12 cellular contexts compared by ENCODE assay signal in genomic region chr7:945556-946255, GRCh38. TPM values are rescaled to one million over a fixed set of nuclear protein-coding genes. Genes with fewer than 3 reads are reported as not detected.
DNase-seq lines count a peak whose midpoint lies in the region; ATAC-seq, FAIRE-seq and TF ChIP-seq lines count a peak whose summit lies in the region.
"Had no signal": no experiment of that assay in that cellular context is flagged by ENCODE, and none has a peak within 500 bp of the region (broad histone marks: within the 10 kb centered on the region; RNA-seq: fewer than 3 reads in every experiment).

No MANE protein-coding gene starts in this region.

- H3K36me3 Mint-ChIP-seq in GM23338 (ENCODE audit: low read depth), result no peaks in the 10 kb centered on the region; the same call in 2 of the 3 replicates
- peaks cover 14% of the 10 kb centered on the region for H3K36me3 Mint-ChIP-seq in activated T-helper 2 cell treated with anti-CD3 and anti-CD28 coated beads, Interferon-gamma antibody, Interleukin-2, Interleukin-4, amounts not matched to agents 10 μg/mL and 5 μg/mL and 100 μg/mL, durations not matched to agents 14 hours and 24 hours and 36 hours (ENCODE audit: low read depth)
- H3K36me3 Mint-ChIP-seq: CD8-positive, alpha-beta T cell had no signal

- no peaks in the 10 kb centered on the region for H3K9me2 ChIP-seq in GM23338 (ENCODE audit: insufficient read depth)
- no peaks in the 10 kb centered on the region for H3K9me2 ChIP-seq in Karpas-422 (replicated peaks; ENCODE audit: insufficient read depth, low read length)

- intact Hi-C loops in activated T-helper 2 cell treated with anti-CD3 and anti-CD28 coated beads, Interferon-gamma antibody, Interleukin-2, Interleukin-4, amounts not matched to agents 10 μg/mL and 5 μg/mL and 100 μg/mL, durations not matched to agents 14 hours and 24 hours and 36 hours (cut with micrococcal nuclease), result no loop called here

- no peaks in the 10 kb centered on the region for H3K9me3 ChIP-seq in keratinocyte (ENCODE audit: control insufficient read depth, low read depth, low read length)
- no peaks in the 10 kb centered on the region for H3K9me3 ChIP-seq in small intestine (ENCODE audit: control insufficient read depth, low read depth)
- H3K9me3 ChIP-seq in Karpas-422 (ENCODE audit: low read length), result no peaks in the 10 kb centered on the region; the same call in 1 of the 2 replicates

- no peak overlapping the region for H3K4me3 ChIP-seq in GM23338
- peak overlapping the region; percentile 6 to 27 (median 17) for H3K4me3 ChIP-seq in keratinocyte (ENCODE audit: control insufficient read depth in 2 of 3, extremely low read depth in 1 of 3, insufficient read depth in 2 of 3, low read depth in 1 of 3, low read length in 3 of 3)
- peak overlapping the region in 1 of 2 donors; percentile 45 for H3K4me3 ChIP-seq in small intestine (ENCODE audit: low read depth in 1 of 2, low read length in 2 of 2)
- no peak overlapping the region for H3K4me3 ChIP-seq in Karpas-422 (ENCODE audit: low read length)
- H3K4me3 ChIP-seq: coronary artery had no signal

- TF ChIP-seq CTCF in GM23338 (conservative IDR thresholded peaks at IDR 0.05; ENCODE audit: low read depth in 2 of 2) (no peak), keratinocyte (optimal IDR thresholded peaks at IDR 0.05 in 1 of 3, IDR thresholded peaks at IDR 0.05 in 1 of 3, conservative IDR thresholded peaks at IDR 0.05 in 1 of 3; ENCODE audit: extremely low read depth in 1 of 3, insufficient read depth in 2 of 3, low read length in 3 of 3) (no peak)

- H3K4me2 ChIP-seq in GM23338 (no peak overlapping the region), keratinocyte (ENCODE audit: control insufficient read depth, extremely low read depth, insufficient read depth, low read depth, low read length) (peak overlapping the region; percentile 79), Karpas-422 (ENCODE audit: low read depth, low read length, poor library complexity, severe bottlenecking) (no peak overlapping the region)

- DNase-seq in GM23338 (ENCODE audit: low spot score) (peak; percentile 79), keratinocyte (ENCODE audit: low read depth, low spot score) (peak; percentile 86), small intestine (peak; percentile 99), Karpas-422 (no peak)
- DNase-seq in activated T-helper 2 cell treated with anti-CD3 and anti-CD28 coated beads, Interferon-gamma antibody, Interleukin-2, Interleukin-4, amounts not matched to agents 10 μg/mL and 5 μg/mL and 100 μg/mL, durations not matched to agents 14 hours and 24 hours and 36 hours (ENCODE audit: low spot score), result no peak
- DNase-seq: occipital lobe had no signal

- H3K27me3 Mint-ChIP-seq in GM23338 (ENCODE audit: insufficient read depth, low read depth, poor library complexity), result peaks cover 6% of the 10 kb centered on the region
- H3K27me3 Mint-ChIP-seq in activated T-helper 2 cell treated with anti-CD3 and anti-CD28 coated beads, Interferon-gamma antibody, Interleukin-2, Interleukin-4, amounts not matched to agents 10 μg/mL and 5 μg/mL and 100 μg/mL, durations not matched to agents 14 hours and 24 hours and 36 hours (ENCODE audit: low read depth), result peaks cover 2% of the 10 kb centered on the region

- no peak overlapping the region for H3K4me3 Mint-ChIP-seq in GM23338
- no peak overlapping the region for H3K4me3 Mint-ChIP-seq in activated T-helper 2 cell treated with anti-CD3 and anti-CD28 coated beads, Interferon-gamma antibody, Interleukin-2, Interleukin-4, amounts not matched to agents 10 μg/mL and 5 μg/mL and 100 μg/mL, durations not matched to agents 14 hours and 24 hours and 36 hours (ENCODE audit: low read depth)
- H3K4me3 Mint-ChIP-seq: CD8-positive, alpha-beta T cell had no signal

- H3K9me1 ChIP-seq in keratinocyte (ENCODE audit: control insufficient read depth, extremely low read depth, insufficient read depth, low read length), result no peaks in the 10 kb centered on the region

- H3K36me3 ChIP-seq in GM23338 (ENCODE audit: insufficient read depth) (no peaks in the 10 kb centered on the region), keratinocyte (ENCODE audit: control insufficient read depth in 2 of 2, extremely low read depth in 1 of 2, insufficient read depth in 2 of 2, low read length in 2 of 2) (no peaks in the 10 kb centered on the region), small intestine (ENCODE audit: control insufficient read depth in 2 of 2, insufficient read depth in 2 of 2, low read length in 2 of 2) (peaks cover 0 to 2% of the 10 kb centered on the region in 2 donors), Karpas-422 (ENCODE audit: insufficient read depth, low read length) (no peaks in the 10 kb centered on the region)

- H3K79me2 ChIP-seq in GM23338 (replicated peaks; ENCODE audit: insufficient read depth), result no peaks in the 10 kb centered on the region
- H3K79me2 ChIP-seq in keratinocyte (ENCODE audit: control insufficient read depth, insufficient read depth, low read length), result no peaks in the 10 kb centered on the region
- H3K79me2 ChIP-seq in Karpas-422 (ENCODE audit: low read length), result no peaks in the 10 kb centered on the region

- 22 to 57% (median 28%) methylated on average over 20 to 30 of the region's 30 CpGs for WGBS in small intestine, 3 donors

- no peaks in the 10 kb centered on the region for H3F3A ChIP-seq in GM23338 (replicated peaks; ENCODE audit: low read depth)

- H3K4me1 Mint-ChIP-seq in GM23338, result peaks cover 13% of the 10 kb centered on the region
- peaks cover 14% of the 10 kb centered on the region for H3K4me1 Mint-ChIP-seq in activated T-helper 2 cell treated with anti-CD3 and anti-CD28 coated beads, Interferon-gamma antibody, Interleukin-2, Interleukin-4, amounts not matched to agents 10 μg/mL and 5 μg/mL and 100 μg/mL, durations not matched to agents 14 hours and 24 hours and 36 hours (ENCODE audit: low read depth)

- H4K20me1 ChIP-seq in GM23338 (replicated peaks; ENCODE audit: insufficient read depth) (no peaks in the 10 kb centered on the region), keratinocyte (ENCODE audit: control insufficient read depth, extremely low read depth, insufficient read depth, low read length) (no peaks in the 10 kb centered on the region), Karpas-422 (ENCODE audit: insufficient read depth, low read depth, low read length) (no peaks in the 10 kb centered on the region)

- no peak overlapping the region; the same call in 1 of the 2 replicates for H3K27ac Mint-ChIP-seq in GM23338
- H3K27ac Mint-ChIP-seq in activated T-helper 2 cell treated with anti-CD3 and anti-CD28 coated beads, Interferon-gamma antibody, Interleukin-2, Interleukin-4, amounts not matched to agents 10 μg/mL and 5 μg/mL and 100 μg/mL, durations not matched to agents 14 hours and 24 hours and 36 hours, result no peak overlapping the region
- H3K27ac Mint-ChIP-seq: CD8-positive, alpha-beta T cell had no signal

- H3K27me3 ChIP-seq in GM23338 (ENCODE audit: insufficient read depth) (peaks cover 8% of the 10 kb centered on the region; the same call in 1 of the 2 replicates), keratinocyte (ENCODE audit: control insufficient read depth, extremely low read depth, insufficient read depth, low read length) (no peaks in the 10 kb centered on the region), small intestine (ENCODE audit: control insufficient read depth in 2 of 2, insufficient read depth in 2 of 2, low read length in 2 of 2) (no peaks in the 10 kb centered on the region), Karpas-422 (ENCODE audit: low read length) (peaks cover 1% of the 10 kb centered on the region; the same call in 1 of the 2 replicates)

- FAIRE-seq in keratinocyte (lab: Jason Lieb, UNC) (peak; percentile 91), small intestine (lab: Jason Lieb, UNC) (no peak)
- FAIRE-seq: GM12892 had no signal

- H3K9me3 Mint-ChIP-seq in GM23338, result peaks cover 2% of the 10 kb centered on the region; the same call in 2 of the 3 replicates
- peaks cover 13% of the 10 kb centered on the region for H3K9me3 Mint-ChIP-seq in activated T-helper 2 cell treated with anti-CD3 and anti-CD28 coated beads, Interferon-gamma antibody, Interleukin-2, Interleukin-4, amounts not matched to agents 10 μg/mL and 5 μg/mL and 100 μg/mL, durations not matched to agents 14 hours and 24 hours and 36 hours
- H3K9me3 Mint-ChIP-seq: CD8-positive, alpha-beta T cell had no signal

- H3K4me1 ChIP-seq in GM23338 (ENCODE audit: insufficient read depth) (no peaks in the 10 kb centered on the region; the same call in 1 of the 2 replicates), keratinocyte (ENCODE audit: control insufficient read depth, extremely low read depth, insufficient read depth, low read length) (peaks cover 16% of the 10 kb centered on the region), small intestine (ENCODE audit: control insufficient read depth in 2 of 2, insufficient read depth in 1 of 2, low read depth in 1 of 2, low read length in 1 of 2) (peaks cover 0 to 2% of the 10 kb centered on the region in 2 donors), Karpas-422 (ENCODE audit: low read length) (0 out of 2 replicates have a peak, but pooled peaks cover 5% of the 10 kb centered on the region)

- ATAC-seq in GM23338, result peak; percentile 92
- ATAC-seq in activated CD4-positive, CD25-positive, alpha-beta regulatory T cell treated with anti-CD3 and anti-CD28 coated beads, Interleukin-2, amount 50 U/mL, for 24 hours, result no peak
- no peak for ATAC-seq in GM18520 (IDR thresholded peaks at IDR 0.05; ENCODE audit: unreplicated experiment)
- ATAC-seq: CD8-positive, alpha-beta T cell had no signal

- H3K9ac ChIP-seq in keratinocyte (ENCODE audit: control insufficient read depth, extremely low read depth, insufficient read depth, low read length) (peak overlapping the region; percentile 60), Karpas-422 (ENCODE audit: low read length) (no peak overlapping the region)

- dilution Hi-C loops in keratinocyte (cut with MboI; ENCODE audit: extremely low pct_ligation_motif_present, low sequenced_read_pairs), result no loop called here

- H2AFZ ChIP-seq in GM23338 (peak overlapping the region; percentile 84), keratinocyte (ENCODE audit: control insufficient read depth, low read length) (peak overlapping the region; percentile 87), Karpas-422 (ENCODE audit: low read length) (no peak overlapping the region)

- H3K27ac ChIP-seq in GM23338 (ENCODE audit: low read depth), result 0 out of 2 replicates have a peak overlapping the region, but pooled peaks have one; percentile 14
- peak overlapping the region; percentile 64 for H3K27ac ChIP-seq in angular gyrus (ENCODE audit: low read depth, low read length)
- H3K27ac ChIP-seq in keratinocyte (ENCODE audit: control insufficient read depth, insufficient read depth, low read length), result peak overlapping the region; percentile 67
- H3K27ac ChIP-seq in small intestine (ENCODE audit: low read depth in 1 of 2, low read length in 1 of 2), result peak overlapping the region; percentile 93 to 99
- no peak overlapping the region for H3K27ac ChIP-seq in Karpas-422 (ENCODE audit: low read length)
- H3K27ac ChIP-seq: coronary artery had no signal

RNA-seq across cellular contexts. Expression of gene ADAP1, which starts 8.8 kb away (rescaled TPM):
- 4.3 and 9.6 TPM in 2 replicates for total RNA-seq in GM23338 (2014; rRNA removed; shearing (Covaris generic))
- polyA plus RNA-seq in GM23338 (2016; fragmentation: Nextera tagmentation; extraction: Ambion mirVana) (1.9 and 2.2 TPM in 2 replicates), keratinocyte (4.3 to 6.2 TPM (median 5.5 TPM) in 3 replicates), small intestine (100 to 1,000 TPM in 2 of 3 donors, 10 to 100 TPM in 1; 69.2 to 113 (median 102) TPM)
- polyA plus RNA-seq in keratinocyte (2011; ENCODE audit: low read depth), result 6.9 TPM
- polyA plus RNA-seq in keratinocyte (2011; cell fraction: cytosol; rRNA removed), result 4.6 and 8.9 TPM in 2 replicates
- 6.3 and 7.8 TPM in 2 replicates for polyA plus RNA-seq in keratinocyte (2011; cell fraction: nucleus; rRNA removed)
- 4.8 and 11.4 TPM in 2 replicates for polyA plus RNA-seq in keratinocyte (2012; ENCODE audit: low replicate concordance)
- 6.1 to 10.8 TPM (median 6.8 TPM) in 3 replicates for polyA minus RNA-seq in keratinocyte
- 9.8 TPM for polyA minus RNA-seq in keratinocyte (2011; cell fraction: cytosol; rRNA and poly(A)+ RNA removed)
- 3.2 and 5.8 TPM in 2 replicates for polyA minus RNA-seq in keratinocyte (2011; cell fraction: nucleus; rRNA and poly(A)+ RNA removed)
- total RNA-seq in Karpas-422 (2014; rRNA removed; shearing (Covaris generic); ENCODE audit: low replicate concordance), result not detected in 2 replicates
- total RNA-seq in activated T-helper 2 cell treated with anti-CD3 and anti-CD28 coated beads, Interferon-gamma antibody, Interleukin-2, Interleukin-4, amounts not matched to agents 10 μg/mL and 5 μg/mL and 100 μg/mL, durations not matched to agents 14 hours and 24 hours and 36 hours, result 62.8 and 65.2 TPM in 2 replicates

RNA-seq across cellular contexts. Expression of gene COX19, which starts 29.6 kb away (rescaled TPM):
- total RNA-seq in GM23338 (2014; rRNA removed; shearing (Covaris generic)), result 6.2 and 11.7 TPM in 2 replicates
- polyA plus RNA-seq in GM23338 (2016; fragmentation: Nextera tagmentation; extraction: Ambion mirVana), result 12.6 and 13.9 TPM in 2 replicates
- polyA plus RNA-seq in keratinocyte, result 4.7 to 6.3 TPM (median 6.2 TPM) in 3 replicates
- polyA plus RNA-seq in keratinocyte (2011; ENCODE audit: low read depth), result 4.8 TPM
- 3.5 TPM in 2 replicates for polyA plus RNA-seq in keratinocyte (2011; cell fraction: cytosol; rRNA removed)
- polyA plus RNA-seq in keratinocyte (2011; cell fraction: nucleus; rRNA removed), result 11.7 and 13.8 TPM in 2 replicates
- polyA plus RNA-seq in keratinocyte (2012; ENCODE audit: low replicate concordance), result 5.4 and 6.2 TPM in 2 replicates
- polyA minus RNA-seq in keratinocyte, result 4.0 to 5.1 TPM (median 4.3 TPM) in 3 replicates
- polyA minus RNA-seq in keratinocyte (2011; cell fraction: cytosol; rRNA and poly(A)+ RNA removed), result 0.58 TPM
- polyA minus RNA-seq in keratinocyte (2011; cell fraction: nucleus; rRNA and poly(A)+ RNA removed), result 3.2 and 5.5 TPM in 2 replicates
- 10 to 100 TPM in 1 of 3 donors, 1 to 10 TPM in 2; 8.9 to 10.6 (median 8.9) TPM for polyA plus RNA-seq in small intestine
- total RNA-seq in Karpas-422 (2014; rRNA removed; shearing (Covaris generic); ENCODE audit: low replicate concordance), result 14.5 and 20.5 TPM in 2 replicates
- total RNA-seq in activated T-helper 2 cell treated with anti-CD3 and anti-CD28 coated beads, Interferon-gamma antibody, Interleukin-2, Interleukin-4, amounts not matched to agents 10 μg/mL and 5 μg/mL and 100 μg/mL, durations not matched to agents 14 hours and 24 hours and 36 hours, result 15.0 and 17.2 TPM in 2 replicates

RNA-seq across cellular contexts. Expression of gene CYP2W1, which starts 37.3 kb away (rescaled TPM):
- not detected in 2 replicates for total RNA-seq in GM23338 (2014; rRNA removed; shearing (Covaris generic))
- polyA plus RNA-seq in GM23338 (2016; fragmentation: Nextera tagmentation; extraction: Ambion mirVana) (not detected in 2 replicates), keratinocyte (0.05 to 0.58 TPM (median 0.09 TPM) in 3 replicates), small intestine (1 to 10 TPM in 1 of 3 donors, under 1 TPM in 2; 0.81 to 1.4 (median 0.89) TPM)
- not detected for polyA plus RNA-seq in keratinocyte (2011; ENCODE audit: low read depth)
- 0.10 TPM in 1 of 2 replicates, not detected in the other for polyA plus RNA-seq in keratinocyte (2011; cell fraction: cytosol; rRNA removed)
- polyA plus RNA-seq in keratinocyte (2011; cell fraction: nucleus; rRNA removed), result 0.17 and 0.18 TPM in 2 replicates
- 0.41 TPM in 1 of 2 replicates, not detected in the other for polyA plus RNA-seq in keratinocyte (2012; ENCODE audit: low replicate concordance)
- polyA minus RNA-seq in keratinocyte, result 0.20 TPM in 1 of 3 replicates, not detected in the others
- polyA minus RNA-seq in keratinocyte (2011; cell fraction: cytosol; rRNA and poly(A)+ RNA removed), result not detected
- 0.31 TPM in 1 of 2 replicates, not detected in the other for polyA minus RNA-seq in keratinocyte (2011; cell fraction: nucleus; rRNA and poly(A)+ RNA removed)
- not detected in 2 replicates for total RNA-seq in Karpas-422 (2014; rRNA removed; shearing (Covaris generic); ENCODE audit: low replicate concordance)
- not detected in 2 replicates for total RNA-seq in activated T-helper 2 cell treated with anti-CD3 and anti-CD28 coated beads, Interferon-gamma antibody, Interleukin-2, Interleukin-4, amounts not matched to agents 10 μg/mL and 5 μg/mL and 100 μg/mL, durations not matched to agents 14 hours and 24 hours and 36 hours
- total RNA-seq: CD8-positive, alpha-beta T cell; occipital lobe had no signal

Comparison
In these comparisons a context has a peak if more than half of its experiments do, and no peak if none do; other contexts are left out.
1. DNase-seq: peak in GM23338 (single experiment), keratinocyte (single experiment) and small intestine (single experiment); none in Karpas-422 (single experiment) and activated T-helper 2 cell treated with anti-CD3 and anti-CD28 coated beads, Interferon-gamma antibody, Interleukin-2, Interleukin-4, amounts not matched to agents 10 μg/mL and 5 μg/mL and 100 μg/mL, durations not matched to agents 14 hours and 24 hours and 36 hours (single experiment).
2. H3K4me3 ChIP-seq: peak in keratinocyte (3 of 3); none in GM23338 (single experiment) and Karpas-422 (single experiment).